ENCODE assay signal across 27 cellular contexts in genomic region chr14:41761204-41761603, GRCh38.
"Had no signal": no experiment of that assay in that cellular context is flagged by ENCODE, and none has a peak within 500 bp of the region (broad histone marks: within the 10 kb centered on the region; RNA-seq: fewer than 3 reads in every experiment).

No MANE protein-coding gene starts in this region.

- H3K27ac ChIP-seq: stomach, suprapubic skin, testis, thoracic aorta, thyroid gland, tibial artery, tibial nerve, transverse colon, upper lobe of left lung, upper lobe of right lung, uterus, vagina had no signal

- H3K4me1 ChIP-seq: stomach, suprapubic skin, testis, thyroid gland, tibial artery, tibial nerve, transverse colon, upper lobe of left lung, upper lobe of right lung, uterus had no signal

- H3K36me3 ChIP-seq: stomach, suprapubic skin, thoracic aorta, thyroid gland, tibial artery, tibial nerve, transverse colon, upper lobe of left lung, upper lobe of right lung, uterus, vagina had no signal

- ATAC-seq: stimulated activated effector memory CD8-positive, alpha-beta T cell treated with anti-CD3 and anti-CD28 coated beads, Interleukin-12 subunit alpha, Interleukin-12 subunit beta, amount 100 ng/mL, for 72 hours; stimulated activated memory B cell treated with anti-CD40 and anti-IgM and Interleukin-4, amounts not matched to agents 10 μg/mL and 1 μg/mL and 100 μg/mL, for 72 hours; stimulated activated naive B cell treated with anti-CD40 and anti-IgM and Interleukin-4, amounts not matched to agents 10 μg/mL and 1 μg/mL and 100 μg/mL, for 72 hours; stimulated activated naive CD8-positive, alpha-beta T cell treated with anti-CD3 and anti-CD28 coated beads, Interleukin-15, amount 100 ng/mL, for 72 hours; stimulated activated naive CD8-positive, alpha-beta T cell treated with anti-CD3 and anti-CD28 coated beads, Interleukin-15, Interleukin-2, amounts not matched to agents 100 U/mL and 50 U/mL, for 24 hours; upper lobe of right lung had no signal

- FAIRE-seq: urothelium cell line had no signal

- H3K9me3 ChIP-seq: suprapubic skin, testis, thoracic aorta, thyroid gland, tibial artery, transverse colon, upper lobe of left lung, upper lobe of right lung, uterus, vagina had no signal

- H3K27me3 ChIP-seq: stomach, suprapubic skin, testis, thyroid gland, tibial artery, tibial nerve, transverse colon, upper lobe of left lung, upper lobe of right lung, uterus, vagina had no signal

- DNase-seq: stimulated activated CD4-positive, alpha-beta T cell treated with anti-CD3 and anti-CD28 coated beads, Interleukin-2, amount 100 ng/mL, for 48 hours; stimulated activated CD4-positive, alpha-beta T cell treated with anti-CD3 and anti-CD28 coated beads, Interleukin-4, amount 100 ng/mL, for 1 hour; stimulated activated CD4-positive, alpha-beta T cell treated with anti-CD3 and anti-CD28 coated beads, Interleukin-4, amount 100 ng/mL, for 24 hours; stimulated activated CD4-positive, alpha-beta T cell treated with anti-CD3 and anti-CD28 coated beads, Interleukin-4, amount 100 ng/mL, for 4 hours; stimulated activated CD8-positive, alpha-beta memory T cell treated with anti-CD3 and anti-CD28 coated beads, Interleukin-4, amount 100 ng/mL, for 48 hours; stimulated activated naive B cell treated with anti-CD40 and anti-IgM and Interleukin-4, amounts not matched to agents 10 μg/mL and 1 μg/mL and 100 μg/mL, for 72 hours; stimulated activated naive CD4-positive, alpha-beta T cell; stimulated activated naive CD4-positive, alpha-beta T cell treated with Interleukin-2 at 50 U/mL for 16 hours; stimulated activated naive CD8-positive, alpha-beta T cell treated with anti-CD3 and anti-CD28 coated beads, Interleukin-15, amount 100 ng/mL, for 72 hours; stimulated activated naive CD8-positive, alpha-beta T cell treated with anti-CD3 and anti-CD28 coated beads, Interleukin-15, Interleukin-2, amounts not matched to agents 100 U/mL and 50 U/mL, for 24 hours; stomach; substantia nigra; testis; thyroid gland; tibial artery; transverse colon; trophoblast cell; upper lobe of left lung; upper lobe of right lung; uterus had no signal

- H3K4me3 ChIP-seq: stomach, suprapubic skin, testis, thoracic aorta, thyroid gland, tibial artery, tibial nerve, transverse colon, upper lobe of left lung, upper lobe of right lung, uterus, vagina had no signal
